ENCODE assay signal across 18 cellular contexts in the genomic region with DNA sequence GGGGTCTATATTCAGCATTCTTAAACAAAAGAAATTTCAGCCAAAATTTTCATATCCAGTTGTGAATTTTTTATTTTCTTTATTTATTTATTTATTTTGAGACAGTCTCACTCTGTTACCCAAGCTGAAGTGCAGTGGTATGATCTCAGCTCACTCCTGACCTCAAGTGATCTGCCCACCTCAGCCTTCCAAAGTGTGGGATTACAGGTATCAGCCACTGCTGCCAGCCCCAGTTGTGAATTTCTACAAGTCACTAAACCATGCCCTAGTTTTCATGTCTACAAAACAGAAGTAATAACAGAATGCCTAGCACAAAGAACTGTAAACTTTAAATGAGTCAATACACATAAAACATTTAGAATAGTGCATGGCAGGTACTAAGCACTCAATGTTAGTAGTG.
"Had no signal": no experiment of that assay in that cellular context is flagged by ENCODE, and none has a peak within 500 bp of the region (broad histone marks: within the 10 kb centered on the region; RNA-seq: fewer than 3 reads in every experiment).

No MANE protein-coding gene starts in this region.

- H3K4me2 ChIP-seq: SK-N-SH had no signal

- ATAC-seq: HepG2, K562 had no signal

- H3K9ac ChIP-seq: SK-N-SH had no signal

- DNase-seq: NCI-H1092, NCI-H1105 treated with DMSO at 0.1 percent for 48 hours, NCI-H1417 treated with DMSO at 0.1 percent for 48 hours, NCI-H146, NCI-H1694 treated with DMSO at 0.1 percent for 48 hours, NCI-H1930, NCI-H2081, NCI-H2107, NCI-H2227 treated with DMSO at 0.1 percent for 48 hours, NCI-H524, NCI-H526 treated with DMSO at 0.1 percent for 48 hours, NCI-H748 treated with DMSO at 0.1 percent for 48 hours, Right ventricle myocardium superior, RPMI8226, SK-N-SH, SW 1271 had no signal

- H3K4me3 ChIP-seq: K562 had no signal
